14 cellular contexts compared by ENCODE assay signal in genomic region chr15:50562735-50563640, GRCh38. TPM values are rescaled to one million over a fixed set of nuclear protein-coding genes. Genes with fewer than 3 reads are reported as not detected.
DNase-seq lines count a peak whose midpoint lies in the region; ATAC-seq, FAIRE-seq and TF ChIP-seq lines count a peak whose summit lies in the region.
"Had no signal": no experiment of that assay in that cellular context is flagged by ENCODE, and none has a peak within 500 bp of the region (broad histone marks: within the 10 kb centered on the region; RNA-seq: fewer than 3 reads in every experiment).

No MANE protein-coding gene starts in this region.

- peak overlapping the region in 5 of 7 donors; percentile 15 to 73 (median 66) for H3K27ac Mint-ChIP-seq in CD14-positive monocyte
- H3K27ac Mint-ChIP-seq in activated naive CD8-positive, alpha-beta T cell = peak overlapping the region; percentile 56

- intact Hi-C loops in CD14-positive monocyte (cut with micrococcal nuclease) (no loop called here), mucosa of descending colon (cut with DNase I, micrococcal nuclease) (no loop called here)

- peaks cover 3% of the 10 kb centered on the region for H3K4me1 Mint-ChIP-seq in CD14-positive monocyte
- peaks cover 5% of the 10 kb centered on the region for H3K4me1 Mint-ChIP-seq in activated naive CD8-positive, alpha-beta T cell (ENCODE audit: low read depth)

- TF ChIP-seq CTCF in CD14-positive monocyte (IDR thresholded peaks at IDR 0.05) (no peak), mucosa of descending colon (IDR thresholded peaks at IDR 0.05) (no peak)

- FAIRE-seq in GM12891 (lab: Jason Lieb, UNC) = peak; percentile 68
- FAIRE-seq in RCC 7860 (lab: Jason Lieb, UNC) = no peak

- ATAC-seq in mucosa of descending colon (no peak), HG03460 (IDR thresholded peaks at IDR 0.05; ENCODE audit: unreplicated experiment) (no peak)
- ATAC-seq: esophagus mucosa, right lobe of liver had no signal

- H3K4me3 Mint-ChIP-seq in CD14-positive monocyte = no peak overlapping the region
- no peak overlapping the region for H3K4me3 Mint-ChIP-seq in activated naive CD8-positive, alpha-beta T cell

- H3K27me3 Mint-ChIP-seq in CD14-positive monocyte (ENCODE audit: low read depth in 3 of 3) = no peaks in the 10 kb centered on the region
- H3K27me3 Mint-ChIP-seq in activated naive CD8-positive, alpha-beta T cell = no peaks in the 10 kb centered on the region

- no peaks in the 10 kb centered on the region for H3K9me3 ChIP-seq in mucosa of descending colon
- H3K9me3 ChIP-seq: right lobe of liver, thyroid gland had no signal

- no peaks in the 10 kb centered on the region for H3K9me3 Mint-ChIP-seq in CD14-positive monocyte
- H3K9me3 Mint-ChIP-seq in activated naive CD8-positive, alpha-beta T cell (ENCODE audit: low read depth) = no peaks in the 10 kb centered on the region

- no peaks in the 10 kb centered on the region for H3K36me3 ChIP-seq in mucosa of descending colon (ENCODE audit: low read depth)

- DNase-seq in CD14-positive monocyte (ENCODE audit: low spot score) (no peak), GM12891 (ENCODE audit: insufficient read length, low spot score) (no peak), iris pigment epithelial cell (ENCODE audit: low read depth) (peak; percentile 68), RCC 7860 (ENCODE audit: low spot score) (no peak), mucosa of descending colon (no peak), iPS-NIHi7 (ENCODE audit: extremely low spot score) (no peak)
- DNase-seq: activated CD8-positive, alpha-beta memory T cell treated with anti-CD3 and anti-CD28 coated beads, Interleukin-2, amount 50 U/mL, for 4 hours; NCI-H2227 treated with DMSO at 0.1 percent for 48 hours; OCI-M1; right lobe of liver had no signal

- H3K4me3 ChIP-seq in mucosa of descending colon = no peak overlapping the region
- H3K4me3 ChIP-seq: right lobe of liver, thyroid gland had no signal

- TF ChIP-seq POLR2A in GM12891 (IDR thresholded peaks at IDR 0.05; ENCODE audit: low read depth, low read length) = no peak

- H3K4me1 ChIP-seq in mucosa of descending colon (ENCODE audit: low read depth) = no peaks in the 10 kb centered on the region
- H3K4me1 ChIP-seq: right lobe of liver had no signal

- H3K36me3 Mint-ChIP-seq in CD14-positive monocyte = peaks cover 46 to 81% of the 10 kb centered on the region in 2 donors
- H3K36me3 Mint-ChIP-seq in activated naive CD8-positive, alpha-beta T cell = peaks cover 9% of the 10 kb centered on the region

TF ChIP-seq in GM12891, 5 proteins besides CTCF, POLR2A, EP300 and RAD21:
- TF ChIP-seq TAF1 (IDR thresholded peaks at IDR 0.05; ENCODE audit: low read depth, low read length) = no peak
- no peak for TF ChIP-seq SPI1 (IDR thresholded peaks at IDR 0.05; ENCODE audit: low read depth, low read length)
- no peak for TF ChIP-seq POU2F2 (IDR thresholded peaks at IDR 0.05; ENCODE audit: low read depth, low read length)
- TF ChIP-seq PAX5 (IDR thresholded peaks at IDR 0.05; ENCODE audit: insufficient read depth, low read length, severe bottlenecking) = no peak
- TF ChIP-seq POLR2AphosphoS5 (IDR thresholded peaks at IDR 0.05; ENCODE audit: low read depth, low read length) = no peak

RNA-seq across cellular contexts. Expression of gene USP50, which starts 16.5 kb away (rescaled TPM):
- not detected for polyA plus RNA-seq in CD14-positive monocyte
- not detected for polyA plus RNA-seq in GM12891 (2012; ENCODE audit: low read depth, missing spikeins)
- under 1 TPM in 2 of 3 donors, not detected in 1; 0.38 to 0.55 TPM for total RNA-seq in mucosa of descending colon
- total RNA-seq: esophagus mucosa had no signal
